In genomic region chr4:88725986-88726385, GRCh38 we compare ENCODE assay signal across 1 cellular context.
TF ChIP-seq lines count a peak whose summit lies in the region.

No MANE protein-coding gene starts in this region.

TF ChIP-seq in IMR-90, 13 proteins besides CTCF, POLR2A, EP300 and RAD21 (continued from another document):
- TF ChIP-seq ELK1 (IDR thresholded peaks at IDR 0.05; ENCODE audit: borderline replicate concordance, low read depth, low read length) (no peak), BHLHE40 (IDR thresholded peaks at IDR 0.05; ENCODE audit: low read depth, low read length) (no peak), CEBPB (IDR thresholded peaks at IDR 0.05; ENCODE audit: low read depth, low read length) (no peak), MXI1 (IDR thresholded peaks at IDR 0.05; ENCODE audit: borderline replicate concordance, low read depth, low read length) (no peak), SMC3 (IDR thresholded peaks at IDR 0.05; ENCODE audit: low read depth, low read length) (no peak), NFE2L2 (IDR thresholded peaks at IDR 0.05; ENCODE audit: low read depth, low read length) (no peak), RFX5 (IDR thresholded peaks at IDR 0.05; ENCODE audit: low read depth, low read length) (no peak), RCOR1 (IDR thresholded peaks at IDR 0.05; ENCODE audit: insufficient replicate concordance, low read length) (no peak), CHD1 (IDR thresholded peaks at IDR 0.05; ENCODE audit: low read depth, low read length) (no peak)
